In genomic region chr16:89442990-89443726, GRCh38 we compare ENCODE assay signal across 8 cellular contexts. TPM values are rescaled to one million over a fixed set of nuclear protein-coding genes. Genes with fewer than 3 reads are reported as not detected.
DNase-seq lines count a peak whose midpoint lies in the region; ATAC-seq and TF ChIP-seq lines count a peak whose summit lies in the region.

No MANE protein-coding gene starts in this region.

- peaks cover 22% of the 10 kb centered on the region for H3K27me3 Mint-ChIP-seq in endothelial cell (ENCODE audit: unreplicated experiment)
- no peaks in the 10 kb centered on the region for H3K27me3 Mint-ChIP-seq in natural killer cell treated with Interleukin-12 subunit alpha and Interleukin-12 subunit beta and Interleukin-15 and Interleukin-18, amount 100 ng/mL, for 72 hours

- peaks cover 70% of the 10 kb centered on the region for H3K4me1 ChIP-seq in PC-9 (replicated peaks; ENCODE audit: insufficient read depth)

- no peak overlapping the region for H3K4me3 Mint-ChIP-seq in endothelial cell (ENCODE audit: unreplicated experiment)
- peak overlapping the region; percentile 35 for H3K4me3 Mint-ChIP-seq in natural killer cell treated with Interleukin-12 subunit alpha and Interleukin-12 subunit beta and Interleukin-15 and Interleukin-18, amount 100 ng/mL, for 72 hours

- peaks cover 3% of the 10 kb centered on the region for H3K36me3 Mint-ChIP-seq in endothelial cell (ENCODE audit: low read depth, unreplicated experiment)
- no peaks in the 10 kb centered on the region for H3K36me3 Mint-ChIP-seq in natural killer cell treated with Interleukin-12 subunit alpha and Interleukin-12 subunit beta and Interleukin-15 and Interleukin-18, amount 100 ng/mL, for 72 hours

- H3K4me2 ChIP-seq in PC-9: peak overlapping the region; percentile 80

- H3K79me2 ChIP-seq in PC-9 (ENCODE audit: low read depth): peaks cover 99% of the 10 kb centered on the region

- BruUV-seq in PC-9 (replicated peaks; lab: Mats Ljungman, UMichigan): no TSS peak

- peak overlapping the region; percentile 88 for H3K27ac ChIP-seq in PC-9

- H3K4me1 Mint-ChIP-seq in endothelial cell (ENCODE audit: unreplicated experiment): peaks cover 71% of the 10 kb centered on the region
- H3K4me1 Mint-ChIP-seq in natural killer cell treated with Interleukin-12 subunit alpha and Interleukin-12 subunit beta and Interleukin-15 and Interleukin-18, amount 100 ng/mL, for 72 hours (ENCODE audit: low read depth in 2 of 2): peaks cover 77 to 81% of the 10 kb centered on the region in 2 donors

- intact Hi-C loops in PC-9 (cut with micrococcal nuclease; ENCODE audit: unreplicated experiment): loop anchor here (1.0 to 5.0 kb wide), 5 partner anchors 34 to 112 kb away; partner anchors contain the start of gene ANKRD11

- no peak overlapping the region for H2AFZ ChIP-seq in PC-9

- H3K9me3 Mint-ChIP-seq in endothelial cell (ENCODE audit: unreplicated experiment): no peaks in the 10 kb centered on the region
- no peaks in the 10 kb centered on the region for H3K9me3 Mint-ChIP-seq in natural killer cell treated with Interleukin-12 subunit alpha and Interleukin-12 subunit beta and Interleukin-15 and Interleukin-18, amount 100 ng/mL, for 72 hours

- H3K9me3 ChIP-seq in PC-9 (ENCODE audit: insufficient read depth, low read depth): no peaks in the 10 kb centered on the region

- TF ChIP-seq CTCF in PC-9 (conservative IDR thresholded peaks at IDR 0.05) (no peak), endothelial cell (IDR thresholded peaks at IDR 0.05; ENCODE audit: unreplicated experiment) (no peak)

- no peak for ATAC-seq in natural killer cell treated with Interleukin-12 subunit alpha and Interleukin-12 subunit beta and Interleukin-15 and Interleukin-18, amount 100 ng/mL, for 72 hours
- no peak for ATAC-seq in GM18858 (IDR thresholded peaks at IDR 0.05; ENCODE audit: unreplicated experiment)

- no peaks in the 10 kb centered on the region for H3K36me3 ChIP-seq in PC-9 (ENCODE audit: low read depth)

- CTCF ChIA-PET in PC-9 (lab: Charles Lee): interaction anchor here (0.5 to 0.6 kb wide), 2 partner anchors 121 to 1198 kb away, joined by 3 read pairs; no protein-coding TSS in a partner anchor

- peak overlapping the region; percentile 41; the same call in 1 of the 2 replicates for H3K4me3 ChIP-seq in PC-9

- H3K27me3 ChIP-seq in PC-9 (ENCODE audit: insufficient read depth, low read depth): no peaks in the 10 kb centered on the region

- peak overlapping the region; percentile 74 for H3K27ac Mint-ChIP-seq in endothelial cell (ENCODE audit: unreplicated experiment)
- peak overlapping the region; percentile 33 to 59 for H3K27ac Mint-ChIP-seq in natural killer cell treated with Interleukin-12 subunit alpha and Interleukin-12 subunit beta and Interleukin-15 and Interleukin-18, amount 100 ng/mL, for 72 hours

- DNase-seq in NCI-H345 (lab: John Stamatoyannopoulos, UW) (peak; percentile 68), NCI-H345 treated with DMSO at 0.1 percent for 48 hours (lab: John Stamatoyannopoulos, UW; ENCODE audit: unreplicated experiment) (no peak), PC-9 (peak; percentile 96 to 97), endothelial cell (ENCODE audit: low spot score) (no peak), amniotic stem cell (lab: John Stamatoyannopoulos, UW) (no peak)
- no peak for DNase-seq in natural killer cell treated with Interleukin-12 subunit alpha and Interleukin-12 subunit beta and Interleukin-15 and Interleukin-18, amount 100 ng/mL, for 72 hours (ENCODE audit: low spot score)
- no peak for DNase-seq in stimulated activated CD4-positive, alpha-beta T cell treated with anti-CD3 and anti-CD28 coated beads, Interleukin-4, amount 100 ng/mL, for 24 hours

- H3F3A ChIP-seq in PC-9 (ENCODE audit: insufficient read depth, low read depth): peaks cover 91% of the 10 kb centered on the region

- POLR2A ChIA-PET in PC-9 (lab: Charles Lee; ENCODE audit: unreplicated experiment): no interaction called here

- peaks cover 100% of the 10 kb centered on the region for H4K20me1 ChIP-seq in PC-9 (ENCODE audit: insufficient read depth)

- H3K9me2 ChIP-seq in PC-9 (ENCODE audit: insufficient read depth): no peaks in the 10 kb centered on the region

RNA-seq across cellular contexts. Expression of gene ANKRD11, which starts 47.2 kb away (rescaled TPM):
- 206 and 220 TPM in 2 replicates for total RNA-seq in PC-9 (2021)
- 165 TPM for total RNA-seq in endothelial cell (ENCODE audit: unreplicated experiment)
- 100 to 1,000 TPM; 197 to 320 TPM for total RNA-seq in natural killer cell treated with Interleukin-12 subunit alpha and Interleukin-12 subunit beta and Interleukin-15 and Interleukin-18, amount 100 ng/mL, for 72 hours

Comparison
In these comparisons a context has a peak if more than half of its experiments do, and no peak if none do; other contexts are left out.
1. DNase-seq: peak in NCI-H345 (single experiment) and PC-9 (2 of 2); none in NCI-H345 treated with DMSO at 0.1 percent for 48 hours (single experiment), endothelial cell (single experiment), natural killer cell treated with Interleukin-12 subunit alpha and Interleukin-12 subunit beta and Interleukin-15 and Interleukin-18, amount 100 ng/mL, for 72 hours (single experiment), amniotic stem cell (single experiment) and stimulated activated CD4-positive, alpha-beta T cell treated with anti-CD3 and anti-CD28 coated beads, Interleukin-4, amount 100 ng/mL, for 24 hours (single experiment).